9 cellular contexts compared by ENCODE assay signal in genomic region chr20:46894579-46894958, GRCh38. TPM values are rescaled to one million over a fixed set of nuclear protein-coding genes. Genes with fewer than 3 reads are reported as not detected.
DNase-seq lines count a peak whose midpoint lies in the region; ATAC-seq and TF ChIP-seq lines count a peak whose summit lies in the region.
"Had no signal": no experiment of that assay in that cellular context is flagged by ENCODE, and none has a peak within 500 bp of the region (broad histone marks: within the 10 kb centered on the region; RNA-seq: fewer than 3 reads in every experiment).

Gene EYA2 (plus strand): TSS chr20:46894843. CDS start chr20:46990011, 95,168 bp downstream.

- H3K27ac ChIP-seq in ACC112 (ENCODE audit: low read depth, low read length): no peak within 1 kb of the TSS
- H3K27ac ChIP-seq in IMR-90 (ENCODE audit: insufficient read depth, low read length): peak within 1 kb of the TSS; percentile 6
- H3K27ac ChIP-seq in endodermal cell (ENCODE audit: low read depth, low read length): no peak within 1 kb of the TSS
- peak within 1 kb of the TSS; percentile 37 to 58 for H3K27ac ChIP-seq in mucosa of rectum (ENCODE audit: low read depth in 2 of 2, low read length in 2 of 2)

- no peaks in the 10 kb centered on the region for H3K79me2 ChIP-seq in ACC112 (ENCODE audit: control insufficient read depth, insufficient read depth, low read length, unreplicated experiment)

- no peaks in the 10 kb centered on the region for H3K9me1 ChIP-seq in IMR-90 (ENCODE audit: insufficient read depth, low read length)

- H2AFZ ChIP-seq in ACC112 (ENCODE audit: low read length, unreplicated experiment): peak within 1 kb of the TSS; percentile 20
- H2AFZ ChIP-seq in IMR-90 (replicated peaks; ENCODE audit: low read length, poor library complexity): peak within 1 kb of the TSS; percentile 78

- H3K23ac ChIP-seq in IMR-90 (ENCODE audit: low read depth, low read length): no peak within 1 kb of the TSS

- peak within 1 kb of the TSS in 1 of 2 experiments; percentile 53; a peak in 1 of 4 replicates for H4K8ac ChIP-seq in IMR-90 (ENCODE audit: low read depth in 2 of 2, low read length in 2 of 2)

- dilution Hi-C loops in IMR-90 (cut with HindIII; ENCODE audit: low sequenced_read_pairs, unreplicated experiment): no loop called here

- no peak within 1 kb of the TSS for H3K56ac ChIP-seq in IMR-90 (ENCODE audit: extremely low read depth, insufficient read depth, low read length)

- H2BK20ac ChIP-seq in IMR-90 (ENCODE audit: low read depth, low read length): no peak within 1 kb of the TSS

- ATAC-seq in IMR-90 (ENCODE audit: low read depth): peak; percentile 90

- H3K18ac ChIP-seq in IMR-90 (ENCODE audit: low read depth, low read length): peak within 1 kb of the TSS; percentile 31

- H3K27me3 Mint-ChIP-seq in endodermal cell (ENCODE audit: insufficient read depth): peaks cover 50% of the 10 kb centered on the region

- CTCF ChIA-PET in IMR-90 (lab: Yijun Ruan, JAX): no interaction called here

- no peak within 1 kb of the TSS for H4K5ac ChIP-seq in IMR-90 (ENCODE audit: low read depth, low read length)

- H3K4me3 Mint-ChIP-seq in endodermal cell: peak within 1 kb of the TSS; percentile 83

- H3K27me3 ChIP-seq in ACC112 (ENCODE audit: insufficient read depth, low read length) (peaks cover 64% of the 10 kb centered on the region), IMR-90 (ENCODE audit: control insufficient read depth, insufficient read depth, low read length) (no peaks in the 10 kb centered on the region), endodermal cell (ENCODE audit: control insufficient read depth, insufficient read depth, low read length, poor library complexity, severe bottlenecking) (peaks cover 13% of the 10 kb centered on the region), mucosa of rectum (ENCODE audit: control insufficient read depth in 2 of 2, insufficient read depth in 2 of 2, low read length in 2 of 2) (peaks cover 7 to 13% of the 10 kb centered on the region in 2 donors), HAP-1 (ENCODE audit: low read depth) (peaks cover 41% of the 10 kb centered on the region)

- peak within 1 kb of the TSS; percentile 31 for H2AK9ac ChIP-seq in IMR-90 (replicated peaks; ENCODE audit: low read depth, low read length, poor library complexity)

- 0% methylated on average over 15 of the region's 52 CpGs; no CpG with 5 or more reads in 1 of the 2 experiments for WGBS in IMR-90 (ENCODE audit: extremely low coverage in 2 of 2, insufficient read length in 1 of 2), 2 experiments
- WGBS in endodermal cell (ENCODE audit: insufficient coverage in 1 of 2, insufficient read length in 1 of 2), 2 experiments: 0% methylated on average over 17 to 51 of the region's 52 CpGs

- DNase-seq in IMR-90: peak; percentile 25
- peak; percentile 75 for DNase-seq in endodermal cell
- no peak for DNase-seq in T-helper 2 cell
- no peak for DNase-seq in HAP-1 (ENCODE audit: low spot score in 2 of 2)
- DNase-seq in T-helper 1 cell: no peak
- no peak for DNase-seq in NCI-H1436 treated with DMSO at 0.1 percent for 48 hours (lab: John Stamatoyannopoulos, UW)
- DNase-seq: foreskin melanocyte had no signal

- H3K4me1 ChIP-seq in ACC112 (ENCODE audit: control insufficient read depth, insufficient read depth, low read length, unreplicated experiment) (no peaks in the 10 kb centered on the region), IMR-90 (ENCODE audit: control insufficient read depth, insufficient read depth, low read length) (0 out of 2 replicates have a peak, but pooled peaks cover 2% of the 10 kb centered on the region), endodermal cell (ENCODE audit: control insufficient read depth, insufficient read depth, low read length) (peaks cover 14% of the 10 kb centered on the region), mucosa of rectum (ENCODE audit: control insufficient read depth in 2 of 2, insufficient read depth in 2 of 2, low read length in 2 of 2) (peaks cover 8 to 18% of the 10 kb centered on the region in 2 donors), HAP-1 (no peaks in the 10 kb centered on the region)

- 0 out of 2 replicates have a peak within 1 kb of the TSS, but pooled peaks have one; percentile 4 for H3K4ac ChIP-seq in IMR-90 (ENCODE audit: low read depth, low read length)

- H3K4me1 Mint-ChIP-seq in endodermal cell: peaks cover 39% of the 10 kb centered on the region

- H3K4me3 ChIP-seq in ACC112 (ENCODE audit: low read depth, low read length) (peak within 1 kb of the TSS; percentile 75), IMR-90 (ENCODE audit: insufficient read depth, low read depth, low read length) (peak within 1 kb of the TSS; percentile 83), endodermal cell (ENCODE audit: low read length) (peak within 1 kb of the TSS; percentile 90), mucosa of rectum (ENCODE audit: low read length in 2 of 2) (peak within 1 kb of the TSS; percentile 71 to 74), HAP-1 (no peak within 1 kb of the TSS)

- H2BK120ac ChIP-seq in IMR-90 (ENCODE audit: low read depth, low read length): no peak within 1 kb of the TSS

- H2AK5ac ChIP-seq in IMR-90 (ENCODE audit: low read depth, low read length): no peak within 1 kb of the TSS

- H3K9ac ChIP-seq in IMR-90 (ENCODE audit: low read depth, low read length): peak within 1 kb of the TSS; percentile 64
- peak within 1 kb of the TSS; percentile 61 for H3K9ac ChIP-seq in endodermal cell (ENCODE audit: extremely low read depth, low read length, poor library complexity, severe bottlenecking)
- H3K9ac ChIP-seq in mucosa of rectum (ENCODE audit: low read depth in 1 of 2, low read length in 2 of 2): peak within 1 kb of the TSS; percentile 47 to 60

- intact Hi-C loops in IMR-90 (cut with micrococcal nuclease): loop anchor here (10.0 kb wide), 1 partner anchor 130 kb away; no protein-coding TSS in a partner anchor

- H3K79me1 ChIP-seq in IMR-90 (ENCODE audit: low read depth in 1 of 2, low read length in 2 of 2): peaks cover 0 to 3% of the 10 kb centered on the region in 2 experiments; a peak in 1 of 4 replicates

- H3K14ac ChIP-seq in IMR-90 (replicated peaks; ENCODE audit: low read depth, low read length): 0 out of 2 replicates have a peak within 1 kb of the TSS, but pooled peaks have one; percentile 20

- H2BK5ac ChIP-seq in IMR-90 (ENCODE audit: low read depth, low read length, poor library complexity, severe bottlenecking): no peak within 1 kb of the TSS

- POLR2A ChIA-PET in IMR-90 (lab: Charles Lee; ENCODE audit: unreplicated experiment): no interaction called here

- H3K27ac Mint-ChIP-seq in endodermal cell: no peak within 1 kb of the TSS

- peak within 1 kb of the TSS; percentile 95 for H3K4me2 ChIP-seq in IMR-90 (ENCODE audit: low read depth, low read length)

- no peaks in the 10 kb centered on the region for H4K20me1 ChIP-seq in IMR-90 (ENCODE audit: insufficient read depth, low read length)

- no peaks in the 10 kb centered on the region for H3K36me3 Mint-ChIP-seq in endodermal cell (ENCODE audit: low read depth)

- in situ Hi-C loops in IMR-90 (cut with MboI; ENCODE audit: low sequenced_read_pairs) (no loop called here), HAP-1 (cut with MboI; ENCODE audit: low sequenced_read_pairs) (no loop called here)

- no peak within 1 kb of the TSS for H2BK15ac ChIP-seq in IMR-90 (ENCODE audit: low read depth, low read length)

- TF ChIP-seq RAD21 in IMR-90 (IDR thresholded peaks at IDR 0.05; ENCODE audit: low read length): no peak

- H3K36me3 ChIP-seq in ACC112 (ENCODE audit: insufficient read depth, low read length) (no peaks in the 10 kb centered on the region), IMR-90 (ENCODE audit: control insufficient read depth, insufficient read depth, low read length) (no peaks in the 10 kb centered on the region), endodermal cell (ENCODE audit: control insufficient read depth, insufficient read depth, low read length) (no peaks in the 10 kb centered on the region), mucosa of rectum (ENCODE audit: control insufficient read depth in 2 of 2, insufficient read depth in 2 of 2, low read length in 2 of 2) (no peaks in the 10 kb centered on the region), HAP-1 (replicated peaks) (no peaks in the 10 kb centered on the region)

- TF ChIP-seq CTCF in IMR-90 (conservative IDR thresholded peaks at IDR 0.05; ENCODE audit: low read depth, low read length) (no peak), endodermal cell (conservative IDR thresholded peaks at IDR 0.05) (no peak)

- H3K9me3 ChIP-seq in IMR-90 (ENCODE audit: control insufficient read depth, insufficient read depth, low read length) (peaks cover 9% of the 10 kb centered on the region), endodermal cell (ENCODE audit: control insufficient read depth, low read length) (peaks cover 8% of the 10 kb centered on the region), mucosa of rectum (ENCODE audit: control insufficient read depth in 2 of 2, low read length in 2 of 2) (no peaks in the 10 kb centered on the region), HAP-1 (no peaks in the 10 kb centered on the region)

- H4K91ac ChIP-seq in IMR-90 (ENCODE audit: insufficient read depth, low read depth, low read length): no peak within 1 kb of the TSS; the same call in 1 of the 2 replicates

- no peak for TF ChIP-seq POLR2A in IMR-90 (IDR thresholded peaks at IDR 0.05; ENCODE audit: low read depth, low read length)

- peaks cover 8% of the 10 kb centered on the region for H3K9me3 Mint-ChIP-seq in endodermal cell

- no TSS peak for BruUV-seq in IMR-90 (replicated peaks; lab: Mats Ljungman, UMichigan)

TF ChIP-seq in IMR-90, 13 proteins besides CTCF, POLR2A, EP300 and RAD21:
- TF ChIP-seq MXI1 (IDR thresholded peaks at IDR 0.05; ENCODE audit: borderline replicate concordance, low read depth, low read length) (no peak), MAZ (IDR thresholded peaks at IDR 0.05; ENCODE audit: borderline replicate concordance, low read depth, low read length) (peak; percentile 58; the same call in 1 of the 2 replicates)

RNA-seq across cellular contexts. Expression of gene EYA2, which starts in this region (rescaled TPM):
- total RNA-seq in IMR-90 (2012; rRNA removed) (2.3 and 2.5 TPM in 2 replicates), endodermal cell (10 to 100 TPM in 1 of 2 donors, 1 to 10 TPM in 1; 9.1 to 18.0 TPM)
- polyA plus RNA-seq in IMR-90 (2012; rRNA removed): 5.0 and 5.4 TPM in 2 replicates
- 1.8 and 4.5 TPM in 2 replicates for polyA plus RNA-seq in IMR-90 (2012; cell fraction: cytosol; rRNA removed)
- 3.6 and 4.4 TPM in 2 replicates for polyA plus RNA-seq in IMR-90 (2012; cell fraction: nucleus; rRNA removed; ENCODE audit: low replicate concordance)
- 19.3 TPM for polyA plus RNA-seq in endodermal cell (2013, experiment 1 of 2)
- polyA plus RNA-seq in endodermal cell (2013, experiment 2 of 2): 17.2 TPM

Comparison
In these comparisons a context has a peak if more than half of its experiments do, and no peak if none do; other contexts are left out.
1. H3K27ac ChIP-seq: peak in IMR-90 (single experiment) and mucosa of rectum (2 of 2); none in ACC112 (single experiment) and endodermal cell (single experiment).
2. DNase-seq: peak in IMR-90 (single experiment) and endodermal cell (single experiment); none in T-helper 2 cell (0 of 5), HAP-1 (0 of 2), T-helper 1 cell (0 of 5) and NCI-H1436 treated with DMSO at 0.1 percent for 48 hours (single experiment).
3. Peak in every context shown above with its lines, with median percentiles within 50 percentile points of each other: H3K9ac ChIP-seq.